In the genomic region with DNA sequence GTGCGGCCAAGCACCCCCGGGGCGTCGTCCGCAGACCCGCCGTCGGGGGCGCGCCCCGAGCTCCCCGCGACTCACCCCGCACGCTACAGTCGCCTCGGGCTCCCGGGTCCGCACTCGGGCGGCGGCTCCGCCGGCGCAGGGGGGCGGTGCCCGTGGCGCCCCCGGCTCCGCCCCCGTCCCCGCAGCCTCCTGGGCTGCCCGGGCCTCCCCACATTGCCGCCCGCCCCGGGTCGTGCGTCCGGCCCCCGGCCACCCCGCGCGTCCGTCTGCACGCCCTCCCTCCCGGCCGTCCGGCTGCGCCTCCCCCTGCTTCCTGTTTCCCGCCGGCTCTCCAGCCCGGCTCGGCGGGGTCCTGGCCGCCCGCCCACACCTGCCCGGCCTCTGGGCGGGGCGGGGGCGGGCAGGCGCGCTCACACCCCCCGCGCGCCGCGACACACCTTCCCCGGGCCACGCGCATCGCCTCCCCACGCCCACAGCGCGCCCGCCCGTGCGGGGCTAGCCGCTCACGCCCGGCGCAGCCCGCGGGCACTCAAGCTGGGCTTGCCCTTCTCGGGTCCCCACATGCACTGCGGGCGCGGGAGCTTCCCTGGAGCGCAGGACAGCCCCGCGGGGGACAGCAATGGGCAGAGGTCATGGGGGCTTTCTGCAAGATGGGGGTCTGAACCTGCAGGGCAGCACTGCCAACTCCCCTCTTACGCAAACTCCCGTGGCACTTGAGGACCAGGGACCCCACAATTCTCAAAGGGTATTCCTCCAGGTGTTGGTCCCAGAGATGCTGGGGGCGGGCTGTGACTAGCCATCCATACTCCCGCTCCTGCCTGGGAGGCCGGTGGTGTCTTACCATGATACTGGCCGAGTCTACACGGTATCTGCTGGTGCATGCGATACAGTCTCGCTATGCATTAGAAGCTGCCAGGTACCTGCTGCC, we compare ENCODE assay signal across 8 cellular contexts. TPM values are rescaled to one million over a fixed set of nuclear protein-coding genes. Genes with fewer than 3 reads are reported as not detected.
DNase-seq lines count a peak whose midpoint lies in the region; ATAC-seq and TF ChIP-seq lines count a peak whose summit lies in the region.

A gene with protein sequence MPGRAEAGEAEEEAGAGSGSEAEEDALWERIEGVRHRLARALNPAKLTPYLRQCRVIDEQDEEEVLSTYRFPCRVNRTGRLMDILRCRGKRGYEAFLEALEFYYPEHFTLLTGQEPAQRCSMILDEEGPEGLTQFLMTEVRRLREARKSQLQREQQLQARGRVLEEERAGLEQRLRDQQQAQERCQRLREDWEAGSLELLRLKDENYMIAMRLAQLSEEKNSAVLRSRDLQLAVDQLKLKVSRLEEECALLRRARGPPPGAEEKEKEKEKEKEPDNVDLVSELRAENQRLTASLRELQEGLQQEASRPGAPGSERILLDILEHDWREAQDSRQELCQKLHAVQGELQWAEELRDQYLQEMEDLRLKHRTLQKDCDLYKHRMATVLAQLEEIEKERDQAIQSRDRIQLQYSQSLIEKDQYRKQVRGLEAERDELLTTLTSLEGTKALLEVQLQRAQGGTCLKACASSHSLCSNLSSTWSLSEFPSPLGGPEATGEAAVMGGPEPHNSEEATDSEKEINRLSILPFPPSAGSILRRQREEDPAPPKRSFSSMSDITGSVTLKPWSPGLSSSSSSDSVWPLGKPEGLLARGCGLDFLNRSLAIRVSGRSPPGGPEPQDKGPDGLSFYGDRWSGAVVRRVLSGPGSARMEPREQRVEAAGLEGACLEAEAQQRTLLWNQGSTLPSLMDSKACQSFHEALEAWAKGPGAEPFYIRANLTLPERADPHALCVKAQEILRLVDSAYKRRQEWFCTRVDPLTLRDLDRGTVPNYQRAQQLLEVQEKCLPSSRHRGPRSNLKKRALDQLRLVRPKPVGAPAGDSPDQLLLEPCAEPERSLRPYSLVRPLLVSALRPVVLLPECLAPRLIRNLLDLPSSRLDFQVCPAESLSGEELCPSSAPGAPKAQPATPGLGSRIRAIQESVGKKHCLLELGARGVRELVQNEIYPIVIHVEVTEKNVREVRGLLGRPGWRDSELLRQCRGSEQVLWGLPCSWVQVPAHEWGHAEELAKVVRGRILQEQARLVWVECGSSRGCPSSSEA (minus strand): TSS at position 148 of the 928 bp plus-strand sequence. CDS start 215 bp downstream, outside the sequence.

- no peak within 1 kb of the TSS for H3K23ac ChIP-seq in trophoblast cell (ENCODE audit: low read length)

- H3K4me3 ChIP-seq in gastroesophageal sphincter (peak within 1 kb of the TSS; percentile 26 to 61), trophoblast cell (ENCODE audit: low read depth, low read length) (peak within 1 kb of the TSS; percentile 68)

- H3K9me3 Mint-ChIP-seq in activated CD8-positive, alpha-beta T cell treated with anti-CD3 and anti-CD28 coated beads for 36 hours, result no peaks in the 10 kb centered on the region

- peak within 1 kb of the TSS; percentile 60 for H4K91ac ChIP-seq in trophoblast cell (ENCODE audit: low read depth, low read length)

- H3K4ac ChIP-seq in trophoblast cell (ENCODE audit: low read depth, low read length), result peak within 1 kb of the TSS; percentile 13

- H3K27ac Mint-ChIP-seq in activated CD8-positive, alpha-beta T cell treated with anti-CD3 and anti-CD28 coated beads for 36 hours, result no peak within 1 kb of the TSS

- H3K79me1 ChIP-seq in trophoblast cell (ENCODE audit: low read length), result peaks cover 10% of the 10 kb centered on the region

- H3K27me3 ChIP-seq in gastroesophageal sphincter, result peaks cover 90% of the 10 kb centered on the region
- peaks cover 3% of the 10 kb centered on the region for H3K27me3 ChIP-seq in trophoblast cell (ENCODE audit: insufficient read depth, low read length)

- TF ChIP-seq CTCF in activated CD8-positive, alpha-beta T cell treated with anti-CD3 and anti-CD28 coated beads for 36 hours (IDR thresholded peaks at IDR 0.05), result no peak
- TF ChIP-seq CTCF in gastroesophageal sphincter (IDR thresholded peaks at IDR 0.05), result no peak

- TF ChIP-seq EP300 in gastroesophageal sphincter (IDR thresholded peaks at IDR 0.05), result no peak

- POLR2A ChIA-PET in activated CD8-positive, alpha-beta T cell treated with anti-CD3 and anti-CD28 coated beads for 36 hours (lab: Charles Lee), result no interaction called here

- peak within 1 kb of the TSS; percentile 67 for H3K14ac ChIP-seq in trophoblast cell (ENCODE audit: low read length)

- peak within 1 kb of the TSS; percentile 70 for H3K4me2 ChIP-seq in trophoblast cell (ENCODE audit: low read length)

- H3K18ac ChIP-seq in trophoblast cell (ENCODE audit: low read length), result peak within 1 kb of the TSS; percentile 53

- no peak within 1 kb of the TSS for H2AK5ac ChIP-seq in trophoblast cell (ENCODE audit: low read length)

- H2BK5ac ChIP-seq in trophoblast cell (ENCODE audit: low read depth, low read length, poor library complexity), result no peak within 1 kb of the TSS

- H4K12ac ChIP-seq in trophoblast cell (ENCODE audit: low read depth, low read length), result peak within 1 kb of the TSS; percentile 6

- H2BK12ac ChIP-seq in trophoblast cell (ENCODE audit: low read length), result peak within 1 kb of the TSS; percentile 2

- peak within 1 kb of the TSS; percentile 80 for H2AFZ ChIP-seq in trophoblast cell (ENCODE audit: insufficient read depth, low read length, poor library complexity)

- H3K4me1 ChIP-seq in gastroesophageal sphincter (peaks cover 0 to 19% (median 2%) of the 10 kb centered on the region in 3 donors), trophoblast cell (ENCODE audit: control insufficient read depth in 1 of 2, insufficient read depth in 2 of 2, low read length in 2 of 2) (peaks cover 3 to 7% of the 10 kb centered on the region in 2 experiments)

- H3K9ac ChIP-seq in trophoblast cell (ENCODE audit: low read length), result peak within 1 kb of the TSS; percentile 23

- peaks cover 5% of the 10 kb centered on the region for H3K79me2 ChIP-seq in trophoblast cell (ENCODE audit: control insufficient read depth, insufficient read depth, low read length, poor library complexity)

- H3K4me3 Mint-ChIP-seq in activated CD8-positive, alpha-beta T cell treated with anti-CD3 and anti-CD28 coated beads for 36 hours, result peak within 1 kb of the TSS; percentile 42

- H3K9me3 ChIP-seq in gastroesophageal sphincter, result no peaks in the 10 kb centered on the region
- peaks cover 6% of the 10 kb centered on the region for H3K9me3 ChIP-seq in trophoblast cell (ENCODE audit: insufficient read depth, low read depth, low read length)

- TF ChIP-seq POLR2A in gastroesophageal sphincter (IDR thresholded peaks at IDR 0.05), result no peak

- WGBS in gastroesophageal sphincter (ENCODE audit: low coverage in 1 of 2), 2 donors, result 27 to 45% methylated on average over 3 to 7 of the region's 99 CpGs
- no CpG with 5 or more reads among the region's 99 CpGs for WGBS in trophoblast cell (ENCODE audit: extremely low coverage, insufficient coverage, insufficient read length)

- H3K27ac ChIP-seq in gastroesophageal sphincter, result peak within 1 kb of the TSS in 3 of 4 donors; percentile 57 to 77 (median 70)
- no peak within 1 kb of the TSS for H3K27ac ChIP-seq in trophoblast cell (ENCODE audit: low read depth, low read length)

- H2BK120ac ChIP-seq in trophoblast cell (ENCODE audit: insufficient read depth, low read length, poor library complexity), result peak within 1 kb of the TSS; percentile 40

- CTCF ChIA-PET in activated CD8-positive, alpha-beta T cell treated with anti-CD3 and anti-CD28 coated beads for 36 hours (lab: Charles Lee), result interaction anchor here (0.7 to 1.1 kb wide), 2 partner anchors 20 to 344 kb away, joined by 3 read pairs; no protein-coding TSS in a partner anchor

- H3K4me1 Mint-ChIP-seq in activated CD8-positive, alpha-beta T cell treated with anti-CD3 and anti-CD28 coated beads for 36 hours (ENCODE audit: low read depth), result peaks cover 2% of the 10 kb centered on the region

- H3K36me3 ChIP-seq in gastroesophageal sphincter (peaks cover 0 to 6% of the 10 kb centered on the region in 2 donors), trophoblast cell (ENCODE audit: control insufficient read depth in 1 of 2, insufficient read depth in 2 of 2, low read length in 2 of 2) (no peaks in the 10 kb centered on the region)

- no peaks in the 10 kb centered on the region for H3K36me3 Mint-ChIP-seq in activated CD8-positive, alpha-beta T cell treated with anti-CD3 and anti-CD28 coated beads for 36 hours (ENCODE audit: low read depth)

- peak within 1 kb of the TSS; percentile 63 for H4K8ac ChIP-seq in trophoblast cell (ENCODE audit: low read depth, low read length)

- peaks cover 39% of the 10 kb centered on the region for H3K27me3 Mint-ChIP-seq in activated CD8-positive, alpha-beta T cell treated with anti-CD3 and anti-CD28 coated beads for 36 hours

- intact Hi-C loops in activated CD8-positive, alpha-beta T cell treated with anti-CD3 and anti-CD28 coated beads for 36 hours (cut with micrococcal nuclease), result no loop called here

- DNase-seq in activated naive CD4-positive, alpha-beta T cell treated with Interleukin-2 at 50 U/mL for 16 hours, result peak; percentile 17
- DNase-seq in activated naive CD4-positive, alpha-beta T cell (lab: John Stamatoyannopoulos, UW), result no peak
- DNase-seq in activated CD8-positive, alpha-beta T cell treated with anti-CD3 and anti-CD28 coated beads for 36 hours, result no peak
- DNase-seq in trophoblast cell (peak in 1 of 2 donors; percentile 37), NAMALWA (ENCODE audit: low spot score) (no peak), NCI-H187 (lab: John Stamatoyannopoulos, UW) (no peak), DMS153 treated with DMSO at 0.1 percent for 48 hours (lab: John Stamatoyannopoulos, UW; ENCODE audit: unreplicated experiment) (no peak)

- ATAC-seq in activated CD8-positive, alpha-beta T cell treated with anti-CD3 and anti-CD28 coated beads for 36 hours, result peak; percentile 65
- ATAC-seq in gastroesophageal sphincter, result peak; percentile 63

RNA-seq across cellular contexts. Expression of the gene that starts here (rescaled TPM):
- under 1 TPM; 0.09 to 0.18 TPM for total RNA-seq in activated CD8-positive, alpha-beta T cell treated with anti-CD3 and anti-CD28 coated beads for 36 hours
- total RNA-seq in gastroesophageal sphincter, result 10 to 100 TPM in 2 of 4 donors, 1 to 10 TPM in 2; 4.0 to 14.0 (median 9.9) TPM
- polyA plus RNA-seq in trophoblast cell (2013), result 4.7 and 4.9 TPM in 2 replicates

Comparison
In these comparisons a context has a peak if more than half of its experiments do, and no peak if none do; other contexts are left out.
1. RNA of the gene that starts here (total RNA-seq): 4.0 to 14.0 TPM in gastroesophageal sphincter; 0.09 to 0.18 TPM in activated CD8-positive, alpha-beta T cell treated with anti-CD3 and anti-CD28 coated beads for 36 hours; every median in the first group is over 4 times any median in the second.
2. Peak in ATAC-seq in activated CD8-positive, alpha-beta T cell treated with anti-CD3 and anti-CD28 coated beads for 36 hours; RNA of the gene not detected or under 1 TPM.